ENCODE assay signal across 14 cellular contexts in the genomic region with DNA sequence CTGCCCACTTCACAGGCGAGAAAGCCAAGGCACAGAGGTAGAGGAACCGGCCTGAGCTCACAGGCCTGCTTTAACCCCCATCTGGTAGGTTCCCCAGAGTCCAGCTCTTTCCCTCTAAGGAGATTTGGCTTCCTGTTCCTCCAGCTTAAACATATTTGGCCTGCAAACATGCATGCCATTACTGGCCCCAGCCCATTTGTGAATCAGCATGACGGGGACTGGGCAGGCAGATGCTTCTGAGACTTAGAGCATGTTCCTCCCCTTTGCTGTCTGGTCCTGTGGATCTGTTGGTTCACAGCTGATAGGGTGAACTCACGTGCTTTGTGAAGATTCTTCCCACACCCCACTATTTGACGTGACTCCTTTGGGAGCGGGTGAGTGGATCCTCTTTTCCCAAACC. TPM values are rescaled to one million over a fixed set of nuclear protein-coding genes. Genes with fewer than 3 reads are reported as not detected.
DNase-seq lines count a peak whose midpoint lies in the region; ATAC-seq and TF ChIP-seq lines count a peak whose summit lies in the region.
"Had no signal": no experiment of that assay in that cellular context is flagged by ENCODE, and none has a peak within 500 bp of the region (broad histone marks: within the 10 kb centered on the region; RNA-seq: fewer than 3 reads in every experiment).

No MANE protein-coding gene starts in this region.

- peaks cover 69% of the 10 kb centered on the region for H3K4me1 Mint-ChIP-seq in endothelial cell (ENCODE audit: unreplicated experiment)
- H3K4me1 Mint-ChIP-seq in neural progenitor cell: peaks cover 53% of the 10 kb centered on the region

- ATAC-seq in HG02870 (IDR thresholded peaks at IDR 0.05; ENCODE audit: unreplicated experiment): no peak
- ATAC-seq: left ventricle myocardium superior, SK-N-SH treated with all-trans-retinoic acid at 6 μM for 48 hours had no signal

- H3K79me2 ChIP-seq in neural progenitor cell (ENCODE audit: low read depth): no peaks in the 10 kb centered on the region

- no peak overlapping the region for H3K27ac ChIP-seq in neural progenitor cell
- H3K27ac ChIP-seq in substantia nigra (ENCODE audit: low read depth, low read length, poor library complexity, severe bottlenecking): no peak overlapping the region
- H3K27ac ChIP-seq: esophagus squamous epithelium, stomach had no signal

- H3K27ac Mint-ChIP-seq in endothelial cell (ENCODE audit: unreplicated experiment): peak overlapping the region; percentile 88
- H3K27ac Mint-ChIP-seq in neural progenitor cell: peak overlapping the region; percentile 72

- H3K4me3 ChIP-seq in AG10803 (ENCODE audit: low read length): no peak overlapping the region
- no peak overlapping the region for H3K4me3 ChIP-seq in neural progenitor cell
- H3K4me3 ChIP-seq: esophagus squamous epithelium, stomach had no signal

- H3K4me3 Mint-ChIP-seq in endothelial cell (ENCODE audit: unreplicated experiment) (peak overlapping the region; percentile 44), neural progenitor cell (peak overlapping the region; percentile 35)

- H3K9me3 Mint-ChIP-seq in endothelial cell (ENCODE audit: unreplicated experiment): no peaks in the 10 kb centered on the region
- H3K9me3 Mint-ChIP-seq in neural progenitor cell: no peaks in the 10 kb centered on the region

- peaks cover 4% of the 10 kb centered on the region for H3F3A ChIP-seq in neural progenitor cell (ENCODE audit: low read depth)

- H3K9me3 ChIP-seq in neural progenitor cell (ENCODE audit: low read depth): no peaks in the 10 kb centered on the region
- H3K9me3 ChIP-seq: esophagus squamous epithelium, stomach had no signal

- peaks cover 15% of the 10 kb centered on the region for H3K4me1 ChIP-seq in neural progenitor cell

- no peaks in the 10 kb centered on the region for H4K20me1 ChIP-seq in neural progenitor cell (ENCODE audit: low read depth)

- H3K4me2 ChIP-seq in neural progenitor cell: no peak overlapping the region

- H3K36me3 ChIP-seq in neural progenitor cell: no peaks in the 10 kb centered on the region
- H3K36me3 ChIP-seq: esophagus squamous epithelium had no signal

- H3K36me3 Mint-ChIP-seq in endothelial cell (ENCODE audit: low read depth, unreplicated experiment) (peaks cover 46% of the 10 kb centered on the region), neural progenitor cell (no peaks in the 10 kb centered on the region)

- no peak overlapping the region for H2AFZ ChIP-seq in neural progenitor cell (replicated peaks)

- TF ChIP-seq CTCF in AG10803 (conservative IDR thresholded peaks at IDR 0.05; ENCODE audit: low read length) (no peak), endothelial cell (IDR thresholded peaks at IDR 0.05; ENCODE audit: unreplicated experiment) (no peak), neural progenitor cell (IDR thresholded peaks at IDR 0.05) (no peak)

- no peak overlapping the region for H3K9ac ChIP-seq in neural progenitor cell

- H3K27me3 Mint-ChIP-seq in endothelial cell (ENCODE audit: unreplicated experiment): peaks cover 25% of the 10 kb centered on the region
- peaks cover 10% of the 10 kb centered on the region for H3K27me3 Mint-ChIP-seq in neural progenitor cell (ENCODE audit: insufficient read depth, low read depth)

- peak; percentile 83 for DNase-seq in AG10803 (ENCODE audit: low read depth)
- peak; percentile 60 for DNase-seq in LHCN-M2 (ENCODE audit: low read depth)
- DNase-seq in endothelial cell (ENCODE audit: low spot score): no peak
- DNase-seq in neural progenitor cell (ENCODE audit: low spot score): peak; percentile 2
- no peak for DNase-seq in substantia nigra (lab: John Stamatoyannopoulos, UW)
- DNase-seq in DMS79 (lab: John Stamatoyannopoulos, UW): no peak
- DNase-seq in NCI-H774 (lab: John Stamatoyannopoulos, UW): no peak
- DNase-seq: C1 segment of cervical spinal cord, esophagus squamous epithelium, left ventricle myocardium superior, NCI-H526 treated with DMSO at 0.1 percent for 48 hours, stomach had no signal

- peaks cover 13% of the 10 kb centered on the region for H3K27me3 ChIP-seq in neural progenitor cell

RNA-seq across cellular contexts. Expression of a gene that starts 12.6 kb away (rescaled TPM):
- total RNA-seq in LHCN-M2 (2014; rRNA removed): 3.1 and 5.8 TPM in 2 replicates
- 0.45 TPM for polyA plus RNA-seq in LHCN-M2 (2012)
- total RNA-seq in endothelial cell (ENCODE audit: unreplicated experiment): 275 TPM
- 0.53 TPM in 1 of 2 replicates, not detected in the other for total RNA-seq in neural progenitor cell (ENCODE audit: low replicate concordance)

Comparison
In these comparisons a context has a peak if more than half of its experiments do, and no peak if none do; other contexts are left out.
1. DNase-seq: peak in AG10803 (single experiment), LHCN-M2 (single experiment) and neural progenitor cell (single experiment); none in endothelial cell (single experiment), substantia nigra (0 of 49), DMS79 (single experiment) and NCI-H774 (single experiment).
2. RNA of a gene that starts 12.6 kb away (total RNA-seq): 275 TPM in endothelial cell (single experiment); 3.1 to 5.8 TPM in LHCN-M2 and 0.53 TPM in neural progenitor cell; every median in the first group is over 10 times any median in the second.